Comparison of ENCODE assay signal across 9 cellular contexts in the genomic region with DNA sequence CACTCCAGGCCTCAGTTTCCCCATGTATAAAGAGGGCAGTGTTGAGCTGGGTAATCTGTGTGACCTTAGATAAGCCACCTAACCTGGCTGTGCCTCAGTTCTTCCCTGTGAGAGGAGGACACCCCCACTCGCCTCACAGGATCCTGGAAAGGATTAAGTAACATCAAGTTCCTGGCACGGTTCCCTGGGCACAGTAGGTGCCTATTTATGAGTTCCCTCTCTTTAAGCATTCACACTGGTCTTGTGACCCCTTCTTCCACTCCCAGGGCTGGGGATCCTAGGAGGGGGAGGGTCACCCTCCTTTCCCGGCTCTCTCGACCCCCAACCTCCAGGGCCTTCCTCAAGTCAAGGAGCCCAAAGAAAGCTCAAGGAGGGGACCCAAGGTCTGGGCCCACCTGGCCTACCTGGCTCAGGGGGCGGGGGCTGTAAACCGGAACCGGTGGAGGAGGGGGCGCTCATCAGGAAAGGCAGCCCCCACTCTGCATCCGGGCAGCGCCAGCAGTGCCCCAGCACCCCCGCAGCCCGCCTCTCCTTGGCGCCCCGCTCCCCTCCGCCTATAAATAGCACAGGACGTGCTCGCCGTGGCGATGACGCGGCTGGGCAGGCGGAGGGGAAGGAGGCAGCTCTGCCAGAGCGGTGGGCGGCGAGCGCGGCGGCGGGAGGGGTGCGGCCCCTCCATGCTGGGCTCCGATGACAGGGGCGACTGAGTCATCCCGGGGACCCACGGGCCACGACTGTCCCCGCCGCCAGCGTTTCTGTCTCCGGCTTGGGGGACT. TPM values are rescaled to one million over a fixed set of nuclear protein-coding genes. Genes with fewer than 3 reads are reported as not detected.
DNase-seq lines count a peak whose midpoint lies in the region; ATAC-seq and TF ChIP-seq lines count a peak whose summit lies in the region.
"Had no signal": no experiment of that assay in that cellular context is flagged by ENCODE, and none has a peak within 500 bp of the region (broad histone marks: within the 10 kb centered on the region; RNA-seq: fewer than 3 reads in every experiment).

No MANE protein-coding gene starts in this region.

- CTCF ChIA-PET in CD4-positive, alpha-beta memory T cell (lab: Charles Lee; ENCODE audit: partially characterized antibody) = interaction anchor here (0.7 to 18.4 kb wide), 5 partner anchors 8 to 226 kb away, joined by 3 to 554 read pairs (median 5); partner anchors contain the start of gene RPL19

- no peak overlapping the region for H3K4me3 ChIP-seq in CD4-positive, alpha-beta memory T cell (ENCODE audit: low read length in 2 of 2)
- H3K4me3 ChIP-seq in gastroesophageal sphincter = peak overlapping the region; percentile 38 to 49
- H3K4me3 ChIP-seq: HAP-1 had no signal

- TF ChIP-seq POLR2A in gastroesophageal sphincter (IDR thresholded peaks at IDR 0.05) = no peak

- H3K9me3 ChIP-seq in CD4-positive, alpha-beta memory T cell (ENCODE audit: control insufficient read depth in 1 of 2, low read length in 2 of 2) = no peaks in the 10 kb centered on the region
- H3K9me3 ChIP-seq in gastroesophageal sphincter = no peaks in the 10 kb centered on the region
- H3K9me3 ChIP-seq: HAP-1 had no signal

- H3K4me1 ChIP-seq in CD4-positive, alpha-beta memory T cell (ENCODE audit: insufficient read depth, low read length) = peaks cover 24% of the 10 kb centered on the region
- peaks cover 0 to 36% (median 17%) of the 10 kb centered on the region in 3 donors for H3K4me1 ChIP-seq in gastroesophageal sphincter
- H3K4me1 ChIP-seq: HAP-1 had no signal

- no peak for TF ChIP-seq EP300 in gastroesophageal sphincter (IDR thresholded peaks at IDR 0.05)

- peaks cover 3 to 32% (median 16%) of the 10 kb centered on the region in 4 donors for H3K4me1 Mint-ChIP-seq in CD4-positive, alpha-beta memory T cell

- H3K27me3 Mint-ChIP-seq in CD4-positive, alpha-beta memory T cell = peaks cover 2% of the 10 kb centered on the region in 2 donors

- peaks cover 6 to 8% of the 10 kb centered on the region in 2 donors for H3K36me3 Mint-ChIP-seq in CD4-positive, alpha-beta memory T cell

- DNase-seq in CD4-positive, alpha-beta memory T cell = peak; percentile 48 to 83 (median 59)
- DNase-seq in NCI-H69 (lab: John Stamatoyannopoulos, UW) (peak; percentile 95), omental fat pad (ENCODE audit: low spot score) (peak; percentile 54)
- peak; percentile 90 for DNase-seq in activated effector memory CD4-positive, alpha-beta T cell treated with anti-CD3 and anti-CD28 coated beads, Interleukin-2, amount 50 U/mL, for 16 hours

- no peak for TF ChIP-seq CTCF in gastroesophageal sphincter (IDR thresholded peaks at IDR 0.05)
- no peak for TF ChIP-seq CTCF in omental fat pad (IDR thresholded peaks at IDR 0.05)

- POLR2A ChIA-PET in CD4-positive, alpha-beta memory T cell (lab: Charles Lee; ENCODE audit: partially characterized antibody) = interaction anchor here (0.7 to 4.8 kb wide), 6 partner anchors 10 to 57 kb away, joined by 3 to 54 read pairs (median 4); partner anchors contain the start of gene RPL19

- 0 to 6% methylated on average over 7 of the region's 39 CpGs for WGBS in gastroesophageal sphincter (ENCODE audit: low coverage in 1 of 2), 2 donors

- H3K27ac ChIP-seq in CD4-positive, alpha-beta memory T cell (ENCODE audit: low read depth, low read length) = no peak overlapping the region
- H3K27ac ChIP-seq in gastroesophageal sphincter (peak overlapping the region in 3 of 4 donors; percentile 57 to 76 (median 71)), temporal lobe (ENCODE audit: low read depth, low read length) (peak overlapping the region; percentile 80)

- H3K36me3 ChIP-seq in CD4-positive, alpha-beta memory T cell (ENCODE audit: insufficient read depth, low read length) = peaks cover 7% of the 10 kb centered on the region
- peaks cover 0 to 8% of the 10 kb centered on the region in 2 donors for H3K36me3 ChIP-seq in gastroesophageal sphincter

- no peaks in the 10 kb centered on the region for H3K27me3 ChIP-seq in CD4-positive, alpha-beta memory T cell (ENCODE audit: insufficient read depth, low read length)
- H3K27me3 ChIP-seq in gastroesophageal sphincter = no peaks in the 10 kb centered on the region

- H3K4me3 Mint-ChIP-seq in CD4-positive, alpha-beta memory T cell = peak overlapping the region in 7 of 8 donors; percentile 8 to 75 (median 36)

- ATAC-seq in gastroesophageal sphincter (peak; percentile 82), omental fat pad (ENCODE audit: low FRiP score) (peak; percentile 83), HG03095 (IDR thresholded peaks at IDR 0.05; ENCODE audit: unreplicated experiment) (no peak), GM21529 (IDR thresholded peaks at IDR 0.05; ENCODE audit: unreplicated experiment) (no peak)

- intact Hi-C loops in CD4-positive, alpha-beta memory T cell (cut with micrococcal nuclease) = loop anchor here (10.0 kb wide), 2 partner anchors 255 to 505 kb away; partner anchors contain the start of genes CDK12 and MLLT6

- no peaks in the 10 kb centered on the region for H3K9me3 Mint-ChIP-seq in CD4-positive, alpha-beta memory T cell

- peak overlapping the region in 5 of 7 donors; percentile 31 to 86 (median 55) for H3K27ac Mint-ChIP-seq in CD4-positive, alpha-beta memory T cell

RNA-seq across cellular contexts. Expression of gene RPL19, which starts 9.4 kb away (rescaled TPM):
- 1,000 to 10,000 TPM; 3,210 to 3,299 TPM for total RNA-seq in CD4-positive, alpha-beta memory T cell
- 1,000 to 10,000 TPM; 2,224 to 3,294 TPM for polyA plus RNA-seq in CD4-positive, alpha-beta memory T cell
- total RNA-seq in gastroesophageal sphincter (1,000 to 10,000 TPM; 1,562 to 3,160 (median 2,477) TPM), omental fat pad (1,000 to 10,000 TPM; 2,414 to 2,833 (median 2,579) TPM), temporal lobe (940 TPM)

RNA-seq across cellular contexts. Expression of gene CACNB1, which starts 12.0 kb away (rescaled TPM):
- total RNA-seq in CD4-positive, alpha-beta memory T cell = 10 to 100 TPM; 22.2 to 25.7 TPM
- 1 to 10 TPM in 1 of 2 donors, under 1 TPM in 1; 0.20 to 2.0 TPM for polyA plus RNA-seq in CD4-positive, alpha-beta memory T cell
- total RNA-seq in gastroesophageal sphincter (1 to 10 TPM; 3.6 to 7.9 (median 5.9) TPM), omental fat pad (1 to 10 TPM; 3.2 to 3.7 (median 3.5) TPM), temporal lobe (30.2 TPM)

RNA-seq across cellular contexts. Expression of gene STAC2, which starts 16.2 kb away (rescaled TPM):
- not detected for total RNA-seq in CD4-positive, alpha-beta memory T cell
- not detected for polyA plus RNA-seq in CD4-positive, alpha-beta memory T cell
- under 1 TPM in 2 of 4 donors, not detected in 2; 0.13 to 0.57 TPM for total RNA-seq in gastroesophageal sphincter
- under 1 TPM in 2 of 4 donors, not detected in 2; 0.56 to 0.60 TPM for total RNA-seq in omental fat pad
- total RNA-seq in temporal lobe = 0.49 TPM

RNA-seq across cellular contexts. Expression of gene ARL5C, which starts 43.5 kb away (rescaled TPM):
- not detected for total RNA-seq in CD4-positive, alpha-beta memory T cell
- polyA plus RNA-seq in CD4-positive, alpha-beta memory T cell = not detected
- total RNA-seq in gastroesophageal sphincter = not detected
- total RNA-seq in omental fat pad = not detected
- not detected for total RNA-seq in temporal lobe

RNA-seq across cellular contexts. Expression of gene PLXDC1, which starts 58.1 kb away (rescaled TPM):
- 10 to 100 TPM; 15.8 to 16.4 TPM for total RNA-seq in CD4-positive, alpha-beta memory T cell
- polyA plus RNA-seq in CD4-positive, alpha-beta memory T cell = 1 to 10 TPM; 2.5 to 4.5 TPM
- total RNA-seq in gastroesophageal sphincter = 10 to 100 TPM in 3 of 4 donors, 1 to 10 TPM in 1; 5.5 to 21.6 (median 17.4) TPM
- total RNA-seq in omental fat pad = 10 to 100 TPM in 2 of 4 donors, 1 to 10 TPM in 2; 6.5 to 21.6 (median 9.1) TPM
- 7.9 TPM for total RNA-seq in temporal lobe

Comparison
In these comparisons a context has a peak if more than half of its experiments do, and no peak if none do; other contexts are left out.
1. H3K4me3 ChIP-seq: peak in gastroesophageal sphincter (2 of 2); none in CD4-positive, alpha-beta memory T cell (0 of 2).
2. ATAC-seq: peak in gastroesophageal sphincter (single experiment) and omental fat pad (single experiment); none in HG03095 (single experiment) and GM21529 (single experiment).
3. Peak in every context shown above with its lines, with median percentiles within 50 percentile points of each other: DNase-seq.